18 cellular contexts compared by ENCODE assay signal in the genomic region with DNA sequence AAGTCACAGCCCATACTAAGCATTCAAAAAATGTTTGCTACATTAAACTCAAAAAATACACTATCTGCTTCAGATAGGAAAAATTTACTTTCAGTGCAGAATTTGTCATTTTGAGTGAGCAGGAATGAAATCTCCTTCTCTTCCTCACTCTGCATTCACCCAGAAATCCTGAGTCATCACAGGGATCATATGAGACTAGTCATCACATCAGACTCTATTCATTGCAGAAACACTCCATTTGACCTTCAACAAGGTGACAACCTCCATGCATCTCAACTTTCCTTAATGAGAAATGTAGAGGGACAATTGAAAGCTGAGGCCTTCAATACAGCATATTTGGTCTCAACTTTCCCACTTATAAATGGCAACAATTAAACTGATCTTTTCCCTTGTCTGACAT.
A peak's percentile ranks its signal among the peaks of the same experiment; 100 is the strongest.
DNase-seq lines count a peak whose midpoint lies in the region; ATAC-seq and TF ChIP-seq lines count a peak whose summit lies in the region.
"Had no signal": no experiment of that assay in that cellular context is flagged by ENCODE, and none has a peak within 500 bp of the region (broad histone marks: within the 10 kb centered on the region; RNA-seq: fewer than 3 reads in every experiment).

No MANE protein-coding gene starts in this region.

- no peak overlapping the region for H2BK5ac ChIP-seq in IMR-90 (ENCODE audit: low read depth, low read length, poor library complexity, severe bottlenecking)

- H3K36me3 Mint-ChIP-seq in chondrocyte (ENCODE audit: low read depth) = no peaks in the 10 kb centered on the region
- H3K36me3 Mint-ChIP-seq: natural killer cell had no signal

- H4K5ac ChIP-seq in IMR-90 (ENCODE audit: low read depth, low read length) = no peak overlapping the region

- intact Hi-C loops in IMR-90 (cut with micrococcal nuclease) (loop anchor here (5.0 kb wide), 1 partner anchor 76 kb away; no protein-coding TSS in a partner anchor), posterior cingulate gyrus (cut with DNase I) (no loop called here)

- no peak overlapping the region for H2AK9ac ChIP-seq in IMR-90 (replicated peaks; ENCODE audit: low read depth, low read length, poor library complexity)

- CTCF ChIA-PET in IMR-90 (lab: Yijun Ruan, JAX) = interaction anchor here (1.1 kb wide), 1 partner anchor 11 kb away, joined by 4 read pairs; no protein-coding TSS in a partner anchor

- H3K27ac Mint-ChIP-seq in chondrocyte (ENCODE audit: unreplicated experiment) = peak overlapping the region; percentile 45
- H3K27ac Mint-ChIP-seq: activated B cell treated with CpG ODN at 0.5 μM for 24 hours, natural killer cell had no signal

- H2BK20ac ChIP-seq in IMR-90 (ENCODE audit: low read depth, low read length) = no peak overlapping the region

- H3K36me3 ChIP-seq in IMR-90 (ENCODE audit: control insufficient read depth, insufficient read depth, low read length) = no peaks in the 10 kb centered on the region
- H3K36me3 ChIP-seq: BLaER1, right lobe of liver, vagina had no signal

- H4K91ac ChIP-seq in IMR-90 (ENCODE audit: insufficient read depth, low read depth, low read length) = no peak overlapping the region

- dilution Hi-C loops in IMR-90 (cut with HindIII; ENCODE audit: low sequenced_read_pairs, unreplicated experiment) = no loop called here

- H3K27ac ChIP-seq in IMR-90 (ENCODE audit: insufficient read depth, low read length) = no peak overlapping the region
- H3K27ac ChIP-seq: BLaER1, right lobe of liver, vagina had no signal

- ATAC-seq in IMR-90 (ENCODE audit: low read depth) = peak; percentile 85
- ATAC-seq: left colon, natural killer cell had no signal

- TF ChIP-seq RAD21 in IMR-90 (IDR thresholded peaks at IDR 0.05; ENCODE audit: low read length) = no peak

- no peak overlapping the region for H3K4me3 Mint-ChIP-seq in chondrocyte (ENCODE audit: unreplicated experiment)
- H3K4me3 Mint-ChIP-seq: activated B cell treated with CpG ODN at 0.5 μM for 24 hours, natural killer cell had no signal

- no peak overlapping the region for H4K8ac ChIP-seq in IMR-90 (ENCODE audit: low read depth in 2 of 2, low read length in 2 of 2)

- H3K4me1 Mint-ChIP-seq in chondrocyte (ENCODE audit: low read depth) = peaks cover 32% of the 10 kb centered on the region
- H3K4me1 Mint-ChIP-seq: activated B cell treated with CpG ODN at 0.5 μM for 24 hours, natural killer cell had no signal

- H3K9ac ChIP-seq in IMR-90 (ENCODE audit: low read depth, low read length) = no peak overlapping the region
- H3K9ac ChIP-seq: BLaER1 had no signal

- H3K14ac ChIP-seq in IMR-90 (replicated peaks; ENCODE audit: low read depth, low read length) = no peak overlapping the region

- DNase-seq in AG10803 (ENCODE audit: low read depth) = peak; percentile 43
- DNase-seq in IMR-90 = peak; percentile 79
- DNase-seq in chondrocyte (ENCODE audit: low spot score) = no peak
- DNase-seq in kidney tubule cell (ENCODE audit: low spot score) = peak; percentile 55
- DNase-seq in posterior cingulate gyrus = no peak
- no peak for DNase-seq in SKM-1 treated with dmso at 0.1 percent for 144 hours (lab: John Stamatoyannopoulos, UW; ENCODE audit: unreplicated experiment)
- DNase-seq in retina = no peak
- no peak for DNase-seq in DMS 273 treated with DMSO at 0.1 percent for 48 hours (lab: John Stamatoyannopoulos, UW)
- DNase-seq: activated B cell treated with CpG ODN at 0.5 μM for 24 hours; H7; left colon; MM.1S; natural killer cell; NCI-H2171; right lobe of liver; stimulated activated naive CD4-positive, alpha-beta T cell had no signal

- H3K23ac ChIP-seq in IMR-90 (ENCODE audit: low read depth, low read length) = no peak overlapping the region

- no peaks in the 10 kb centered on the region for H3K27me3 ChIP-seq in IMR-90 (ENCODE audit: control insufficient read depth, insufficient read depth, low read length)
- H3K27me3 ChIP-seq: BLaER1, right lobe of liver, vagina had no signal

- H4K20me1 ChIP-seq in IMR-90 (ENCODE audit: insufficient read depth, low read length) = no peaks in the 10 kb centered on the region
- H4K20me1 ChIP-seq: BLaER1 had no signal

- H2AK5ac ChIP-seq in IMR-90 (ENCODE audit: low read depth, low read length) = no peak overlapping the region

- no peak overlapping the region for H3K4me3 ChIP-seq in AG10803 (ENCODE audit: low read length)
- H3K4me3 ChIP-seq in IMR-90 (ENCODE audit: insufficient read depth, low read depth, low read length) = no peak overlapping the region
- H3K4me3 ChIP-seq: BLaER1, right lobe of liver, vagina had no signal

- H3K9me1 ChIP-seq in IMR-90 (ENCODE audit: insufficient read depth, low read length) = no peaks in the 10 kb centered on the region

- no peak overlapping the region for H3K56ac ChIP-seq in IMR-90 (ENCODE audit: extremely low read depth, insufficient read depth, low read length)

- BruUV-seq in IMR-90 (replicated peaks; lab: Mats Ljungman, UMichigan) = no TSS peak

- H3K4me1 ChIP-seq in IMR-90 (ENCODE audit: control insufficient read depth, insufficient read depth, low read length) = peaks cover 11% of the 10 kb centered on the region
- H3K4me1 ChIP-seq: BLaER1 had no signal

- H3K18ac ChIP-seq in IMR-90 (ENCODE audit: low read depth, low read length) = no peak overlapping the region

- TF ChIP-seq POLR2A in IMR-90 (IDR thresholded peaks at IDR 0.05; ENCODE audit: low read depth, low read length) = no peak

- POLR2A ChIA-PET in IMR-90 (lab: Charles Lee; ENCODE audit: unreplicated experiment) = no interaction called here

- in situ Hi-C loops in IMR-90 (cut with MboI; ENCODE audit: low sequenced_read_pairs) = no loop called here

- TF ChIP-seq CTCF in AG10803 (conservative IDR thresholded peaks at IDR 0.05; ENCODE audit: low read length) (no peak), IMR-90 (conservative IDR thresholded peaks at IDR 0.05; ENCODE audit: low read depth, low read length) (no peak), chondrocyte (IDR thresholded peaks at IDR 0.05) (no peak)

- no peak overlapping the region for H3K4me2 ChIP-seq in IMR-90 (ENCODE audit: low read depth, low read length)
- H3K4me2 ChIP-seq: BLaER1 had no signal

- no peak overlapping the region for H2BK15ac ChIP-seq in IMR-90 (ENCODE audit: low read depth, low read length)

- no peaks in the 10 kb centered on the region; a peak in 1 of 4 replicates for H3K79me1 ChIP-seq in IMR-90 (ENCODE audit: low read depth in 1 of 2, low read length in 2 of 2)

- H3K27me3 Mint-ChIP-seq in chondrocyte (ENCODE audit: low read depth) = no peaks in the 10 kb centered on the region
- H3K27me3 Mint-ChIP-seq: activated B cell treated with CpG ODN at 0.5 μM for 24 hours had no signal

- H3K9me3 Mint-ChIP-seq in chondrocyte (ENCODE audit: low read depth) = peaks cover 9% of the 10 kb centered on the region
- H3K9me3 Mint-ChIP-seq: activated B cell treated with CpG ODN at 0.5 μM for 24 hours had no signal

- H3K4ac ChIP-seq in IMR-90 (ENCODE audit: low read depth, low read length) = no peak overlapping the region

- H3K9me3 ChIP-seq in IMR-90 (ENCODE audit: control insufficient read depth, insufficient read depth, low read length) = no peaks in the 10 kb centered on the region
- H3K9me3 ChIP-seq: BLaER1, right lobe of liver, vagina had no signal

- no peak overlapping the region for H2BK120ac ChIP-seq in IMR-90 (ENCODE audit: low read depth, low read length)

- H2AFZ ChIP-seq in IMR-90 (replicated peaks; ENCODE audit: low read length, poor library complexity) = no peak overlapping the region

TF ChIP-seq in IMR-90, 13 proteins besides CTCF, POLR2A, EP300 and RAD21:
- TF ChIP-seq NFE2L2 (IDR thresholded peaks at IDR 0.05; ENCODE audit: low read depth, low read length) (peak; percentile 70), CEBPB (IDR thresholded peaks at IDR 0.05; ENCODE audit: low read depth, low read length) (peak; percentile 30; the same call in 1 of the 2 replicates), RFX5 (IDR thresholded peaks at IDR 0.05; ENCODE audit: low read depth, low read length) (no peak), FOS (IDR thresholded peaks at IDR 0.05; ENCODE audit: low read depth, low read length) (peak; percentile 58), CHD1 (IDR thresholded peaks at IDR 0.05; ENCODE audit: low read depth, low read length) (no peak), MXI1 (IDR thresholded peaks at IDR 0.05; ENCODE audit: borderline replicate concordance, low read depth, low read length) (no peak), BHLHE40 (IDR thresholded peaks at IDR 0.05; ENCODE audit: low read depth, low read length) (no peak), RCOR1 (IDR thresholded peaks at IDR 0.05; ENCODE audit: insufficient replicate concordance, low read length) (no peak), ELK1 (IDR thresholded peaks at IDR 0.05; ENCODE audit: borderline replicate concordance, low read depth, low read length) (no peak), MAZ (IDR thresholded peaks at IDR 0.05; ENCODE audit: borderline replicate concordance, low read depth, low read length) (no peak), MAFK (IDR thresholded peaks at IDR 0.05; ENCODE audit: low read depth, low read length) (peak; percentile 67; the same call in 1 of the 2 replicates)
- TF ChIP-seq, protein P1, sequence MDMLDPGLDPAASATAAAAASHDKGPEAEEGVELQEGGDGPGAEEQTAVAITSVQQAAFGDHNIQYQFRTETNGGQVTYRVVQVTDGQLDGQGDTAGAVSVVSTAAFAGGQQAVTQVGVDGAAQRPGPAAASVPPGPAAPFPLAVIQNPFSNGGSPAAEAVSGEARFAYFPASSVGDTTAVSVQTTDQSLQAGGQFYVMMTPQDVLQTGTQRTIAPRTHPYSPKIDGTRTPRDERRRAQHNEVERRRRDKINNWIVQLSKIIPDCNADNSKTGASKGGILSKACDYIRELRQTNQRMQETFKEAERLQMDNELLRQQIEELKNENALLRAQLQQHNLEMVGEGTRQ (IDR thresholded peaks at IDR 0.05; ENCODE audit: low read depth, low read length) = no peak

Comparison
In these comparisons a context has a peak if more than half of its experiments do, and no peak if none do; other contexts are left out.
1. DNase-seq: peak in AG10803 (single experiment), IMR-90 (single experiment) and kidney tubule cell (single experiment); none in chondrocyte (single experiment), posterior cingulate gyrus (0 of 10), SKM-1 treated with dmso at 0.1 percent for 144 hours (single experiment), retina (single experiment) and DMS 273 treated with DMSO at 0.1 percent for 48 hours (single experiment).